Comparison of ENCODE assay signal across 1 cellular context in the genomic region with DNA sequence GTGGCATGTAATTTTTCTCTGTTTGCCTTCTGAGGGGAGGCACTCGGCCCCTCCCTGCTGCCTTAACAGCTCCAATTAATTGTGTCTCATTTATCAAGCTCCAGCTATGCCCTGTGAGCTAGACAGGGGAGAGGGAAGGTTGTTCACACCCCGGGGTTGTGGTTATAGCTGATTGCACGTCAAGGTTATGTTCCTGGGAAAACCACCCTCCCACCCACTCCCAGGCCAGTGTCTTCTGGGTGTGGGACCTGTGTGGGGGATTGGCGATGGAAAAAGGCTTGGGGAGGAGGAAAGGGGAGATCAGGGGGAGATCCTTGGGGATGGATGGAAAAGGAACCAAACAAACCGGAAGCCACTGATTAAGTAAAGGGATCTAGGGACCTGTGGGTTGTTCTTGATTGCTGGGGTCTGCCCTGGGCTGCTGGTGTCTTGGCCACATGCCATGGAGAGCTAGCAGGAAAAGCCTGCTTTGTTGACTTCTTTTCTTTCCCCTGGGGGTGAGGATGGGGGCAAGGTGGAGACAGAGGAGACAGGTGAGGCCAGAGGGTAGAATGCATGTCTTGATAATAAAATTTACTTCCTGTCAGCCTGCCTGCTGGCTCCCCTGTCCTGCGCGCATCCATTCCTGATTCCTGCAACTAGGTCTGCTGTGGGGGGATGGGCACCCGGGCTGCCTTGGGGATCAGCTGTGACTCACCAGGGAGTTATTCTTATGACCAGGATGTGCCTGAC.
A peak's percentile ranks its signal among the peaks of the same experiment; 100 is the strongest.
TF ChIP-seq lines count a peak whose summit lies in the region.

No MANE protein-coding gene starts in this region.

TF ChIP-seq in A549, 52 proteins besides CTCF, POLR2A, EP300 and RAD21 (continued from another document):
- TF ChIP-seq, protein P1, sequence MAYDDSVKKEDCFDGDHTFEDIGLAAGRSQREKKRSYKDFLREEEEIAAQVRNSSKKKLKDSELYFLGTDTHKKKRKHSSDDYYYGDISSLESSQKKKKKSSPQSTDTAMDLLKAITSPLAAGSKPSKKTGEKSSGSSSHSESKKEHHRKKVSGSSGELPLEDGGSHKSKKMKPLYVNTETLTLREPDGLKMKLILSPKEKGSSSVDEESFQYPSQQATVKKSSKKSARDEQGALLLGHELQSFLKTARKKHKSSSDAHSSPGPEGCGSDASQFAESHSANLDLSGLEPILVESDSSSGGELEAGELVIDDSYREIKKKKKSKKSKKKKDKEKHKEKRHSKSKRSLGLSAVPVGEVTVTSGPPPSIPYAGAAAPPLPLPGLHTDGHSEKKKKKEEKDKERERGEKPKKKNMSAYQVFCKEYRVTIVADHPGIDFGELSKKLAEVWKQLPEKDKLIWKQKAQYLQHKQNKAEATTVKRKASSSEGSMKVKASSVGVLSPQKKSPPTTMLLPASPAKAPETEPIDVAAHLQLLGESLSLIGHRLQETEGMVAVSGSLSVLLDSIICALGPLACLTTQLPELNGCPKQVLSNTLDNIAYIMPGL (CRISPR knock-in tag; IDR thresholded peaks at IDR 0.05; ENCODE audit: borderline replicate concordance), result no peak
- TF ChIP-seq FOSL2 (IDR thresholded peaks at IDR 0.05) (peak; percentile 59; the same call in 1 of the 2 replicates), FOSL2 (CRISPR knock-in tag; IDR thresholded peaks at IDR 0.05) (peak; percentile 88), TFCP2L1 (CRISPR knock-in tag; IDR thresholded peaks at IDR 0.05) (no peak), HEYL (CRISPR knock-in tag; IDR thresholded peaks at IDR 0.05) (no peak), SMC3 (IDR thresholded peaks at IDR 0.05) (no peak), JUNB (IDR thresholded peaks at IDR 0.05) (peak; percentile 56), RARB (CRISPR knock-in tag; IDR thresholded peaks at IDR 0.05) (no peak), RNF2 (IDR thresholded peaks at IDR 0.05; ENCODE audit: borderline replicate concordance, low read depth) (no peak), GATA3 (IDR thresholded peaks at IDR 0.05; ENCODE audit: borderline replicate concordance) (peak; percentile 46; the same call in 1 of the 2 replicates), ZNF302 (CRISPR knock-in tag; IDR thresholded peaks at IDR 0.05) (no peak), POLR2AphosphoS2 (conservative IDR thresholded peaks at IDR 0.05; ENCODE audit: low read length) (no peak)
